In the genomic region with DNA sequence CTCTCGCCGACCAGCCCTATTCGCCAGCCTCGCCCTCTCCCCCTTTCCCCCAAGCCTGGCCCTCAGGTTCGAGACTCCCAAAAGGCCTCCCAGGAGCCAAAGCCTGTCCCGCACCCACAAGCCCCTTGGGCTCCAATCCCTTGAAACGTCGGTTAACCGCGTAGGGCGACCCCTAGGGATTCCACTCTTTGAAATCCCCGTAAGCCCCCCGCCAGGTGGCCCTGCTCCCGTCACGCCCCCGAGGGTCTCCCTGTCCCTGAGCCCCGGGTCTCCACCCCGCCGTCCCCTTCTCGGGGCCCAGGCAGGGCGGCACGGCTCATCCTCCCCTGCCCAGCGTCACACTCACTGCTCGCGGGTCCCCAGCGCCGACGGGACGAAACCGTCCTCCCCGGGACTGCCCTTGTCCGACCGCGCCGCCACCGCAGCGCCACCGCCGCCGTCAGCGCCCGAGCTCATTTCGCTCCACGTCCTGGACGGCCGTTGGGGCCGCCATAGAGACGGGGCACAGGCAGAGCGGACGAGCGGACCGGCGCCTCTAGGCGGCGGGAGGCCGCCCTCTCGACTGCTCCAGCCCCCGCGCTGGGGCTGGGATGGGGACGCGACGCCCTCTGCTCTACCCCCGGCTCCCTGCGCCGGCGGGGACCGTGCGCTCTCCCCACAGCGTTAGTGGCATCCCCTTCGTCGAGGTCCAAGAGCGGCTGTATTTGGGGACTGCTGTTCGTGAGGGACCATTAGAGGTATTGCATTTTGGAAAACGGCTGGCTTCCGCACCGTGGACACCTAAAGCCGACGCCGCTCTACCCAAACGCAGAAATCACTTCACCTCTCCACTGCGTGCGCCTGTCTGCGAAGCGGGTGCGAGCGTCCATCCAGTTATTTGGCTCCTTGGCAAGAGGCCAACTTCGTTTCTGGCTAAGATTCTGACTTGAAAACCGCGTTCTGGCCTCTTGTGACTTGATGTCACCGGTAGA, we compare ENCODE assay signal across 7 cellular contexts. TPM values are rescaled to one million over a fixed set of nuclear protein-coding genes. Genes with fewer than 3 reads are reported as not detected.
A peak's percentile ranks its signal among the peaks of the same experiment; 100 is the strongest.
DNase-seq lines count a peak whose midpoint lies in the region; ATAC-seq and TF ChIP-seq lines count a peak whose summit lies in the region.

Gene EEF1AKMT2, minus strand, starts transcription at position 510 of the 971 bp plus-strand sequence. Its CDS starts 54 bp downstream, at position 456.

- H3K4me1 Mint-ChIP-seq in T-helper 2 cell treated with Interferon-gamma antibody and Interleukin-4, amounts not matched to agents 5 μg/mL and 100 μg/mL, for 36 hours (ENCODE audit: low read depth): peaks cover 12% of the 10 kb centered on the region

- H3K36me3 Mint-ChIP-seq in T-helper 2 cell treated with Interferon-gamma antibody and Interleukin-4, amounts not matched to agents 5 μg/mL and 100 μg/mL, for 36 hours (ENCODE audit: low read depth): peaks cover 19% of the 10 kb centered on the region

- peak; percentile 95 for TF ChIP-seq POLR2A in GM18505 (IDR thresholded peaks at IDR 0.05; ENCODE audit: borderline replicate concordance, extremely low read depth, insufficient read depth, insufficient read length)

- no peaks in the 10 kb centered on the region for H3K9me3 ChIP-seq in ascending aorta

- H3K27ac ChIP-seq in ascending aorta: peak within 1 kb of the TSS; percentile 75 to 93

- H3K27ac Mint-ChIP-seq in T-helper 2 cell treated with Interferon-gamma antibody and Interleukin-4, amounts not matched to agents 5 μg/mL and 100 μg/mL, for 36 hours: peak within 1 kb of the TSS; percentile 96

- DNase-seq in NCI-H146 treated with DMSO at 0.1 percent for 48 hours (lab: John Stamatoyannopoulos, UW; ENCODE audit: unreplicated experiment) (peak; percentile 78), ascending aorta (ENCODE audit: low spot score in 2 of 2) (peak; percentile 20 to 88), hepatic stellate cell (ENCODE audit: low spot score) (peak; percentile 93), retinal pigment epithelial cell (ENCODE audit: low read depth) (peak; percentile 40)
- DNase-seq in T-helper 2 cell treated with Interferon-gamma antibody and Interleukin-4, amounts not matched to agents 5 μg/mL and 100 μg/mL, for 36 hours (ENCODE audit: low spot score): peak; percentile 87

- H3K4me1 ChIP-seq in ascending aorta: peaks cover 3 to 6% of the 10 kb centered on the region in 2 donors

- H3K9me3 Mint-ChIP-seq in T-helper 2 cell treated with Interferon-gamma antibody and Interleukin-4, amounts not matched to agents 5 μg/mL and 100 μg/mL, for 36 hours: no peaks in the 10 kb centered on the region

- H3K36me3 ChIP-seq in ascending aorta: peaks cover 0 to 2% of the 10 kb centered on the region in 2 donors

- peaks cover 3% of the 10 kb centered on the region for H3K27me3 Mint-ChIP-seq in T-helper 2 cell treated with Interferon-gamma antibody and Interleukin-4, amounts not matched to agents 5 μg/mL and 100 μg/mL, for 36 hours (ENCODE audit: low read depth)

- H3K4me3 Mint-ChIP-seq in T-helper 2 cell treated with Interferon-gamma antibody and Interleukin-4, amounts not matched to agents 5 μg/mL and 100 μg/mL, for 36 hours: peak within 1 kb of the TSS; percentile 91

- H3K27me3 ChIP-seq in ascending aorta: no peaks in the 10 kb centered on the region

- ATAC-seq in GM18505 (IDR thresholded peaks at IDR 0.05; ENCODE audit: unreplicated experiment) (peak; percentile 95), HG02885 (IDR thresholded peaks at IDR 0.05; ENCODE audit: poor library complexity, unreplicated experiment) (peak; percentile 93)

- intact Hi-C loops in ascending aorta (cut with DNase I): loop anchor here (1.0 to 10.0 kb wide), 4 partner anchors 48 to 373 kb away; partner anchors contain the start of gene CTBP2

- TF ChIP-seq CTCF in ascending aorta (IDR thresholded peaks at IDR 0.05) (peak; percentile 28 to 66 (median 54)), retinal pigment epithelial cell (conservative IDR thresholded peaks at IDR 0.05; ENCODE audit: low read depth, low read length) (peak; percentile 25)

- peak within 1 kb of the TSS; percentile 81 to 94 for H3K4me3 ChIP-seq in ascending aorta
- peak within 1 kb of the TSS; percentile 91 for H3K4me3 ChIP-seq in retinal pigment epithelial cell (ENCODE audit: low read length)

RNA-seq across cellular contexts. Expression of gene EEF1AKMT2, which starts in this region (rescaled TPM):
- total RNA-seq in ascending aorta: 10.5 TPM

Comparison
In these comparisons a context has a peak if more than half of its experiments do, and no peak if none do; other contexts are left out.
1. Peak in every context shown above with its lines: DNase-seq, ATAC-seq, H3K4me3 ChIP-seq and H3K27ac ChIP-seq.
2. DNase-seq: peak in every context shown above with its lines; median percentile 93 in hepatic stellate cell; 87 in T-helper 2 cell treated with Interferon-gamma antibody and Interleukin-4, amounts not matched to agents 5 μg/mL and 100 μg/mL, for 36 hours; 78 in NCI-H146 treated with DMSO at 0.1 percent for 48 hours; 54 in ascending aorta; 40 in retinal pigment epithelial cell.